In genomic region chr2:120555066-120555465, GRCh38 we compare ENCODE assay signal across 25 cellular contexts.
"Had no signal": no experiment of that assay in that cellular context is flagged by ENCODE, and none has a peak within 500 bp of the region (broad histone marks: within the 10 kb centered on the region; RNA-seq: fewer than 3 reads in every experiment).

No MANE protein-coding gene starts in this region.

- H3K36me3 Mint-ChIP-seq: activated naive CD4-positive, alpha-beta T cell treated with anti-CD3 and anti-CD28 coated beads, Interleukin-2, amount 10 ng/mL, durations not matched to agents 7 days and 5 days; activated naive CD8-positive, alpha-beta T cell; WTC11 had no signal

- H3K27ac ChIP-seq: body of pancreas, colonic mucosa, epithelial cell of prostate, VCaP had no signal

- H3K27ac Mint-ChIP-seq: activated CD4-positive, alpha-beta memory T cell treated with anti-CD3 and anti-CD28 coated beads, Interleukin-2, amount 10 ng/mL, durations not matched to agents 7 days and 5 days; activated CD4-positive, alpha-beta T cell treated with anti-CD3 and anti-CD28 coated beads, Interleukin-2, amount 10 ng/mL, durations not matched to agents 7 days and 5 days; activated naive CD4-positive, alpha-beta T cell treated with anti-CD3 and anti-CD28 coated beads, Interleukin-2, amount 10 ng/mL, durations not matched to agents 7 days and 5 days; activated naive CD8-positive, alpha-beta T cell; activated T-cell treated with anti-CD3 and anti-CD28 coated beads, Interleukin-2, amount 50 U/mL, for 24 hours; activated T-cell treated with anti-CD3 and anti-CD28 coated beads, Interleukin-2, amount 50 U/mL, for 72 hours; WTC11 had no signal

- ATAC-seq: activated T-cell treated with anti-CD3 and anti-CD28 coated beads, Interleukin-2, amount 50 U/mL, for 72 hours; body of pancreas; WTC11 had no signal

- H3K9me3 ChIP-seq: body of pancreas, colonic mucosa had no signal

- H3K36me3 ChIP-seq: colonic mucosa had no signal

- DNase-seq: activated CD4-positive, alpha-beta memory T cell treated with anti-CD3 and anti-CD28 coated beads, Interleukin-2, amount 10 ng/mL, durations not matched to agents 7 days and 5 days; activated CD4-positive, alpha-beta T cell treated with anti-CD3 and anti-CD28 coated beads for 1 hour; activated CD4-positive, alpha-beta T cell treated with anti-CD3 and anti-CD28 coated beads for 4 hours; activated CD4-positive, alpha-beta T cell treated with anti-CD3 and anti-CD28 coated beads, Interleukin-2, amount 10 ng/mL, durations not matched to agents 7 days and 5 days; activated CD4-positive, alpha-beta T cell treated with anti-CD3 and anti-CD28 coated beads, Interleukin-2, amount 50 U/mL, for 4 hours; activated CD8-positive, alpha-beta memory T cell treated with anti-CD3 and anti-CD28 coated beads, Interleukin-2, amount 50 U/mL, for 48 hours; activated gamma-delta T cell; activated naive CD4-positive, alpha-beta T cell; activated naive CD4-positive, alpha-beta T cell treated with anti-CD3 and anti-CD28 coated beads, Interleukin-2, amount 10 ng/mL, durations not matched to agents 7 days and 5 days; activated T-cell treated with anti-CD3 and anti-CD28 coated beads for 4 hours; activated T-cell treated with anti-CD3 and anti-CD28 coated beads, Interleukin-2, amount 50 U/mL, for 24 hours; activated T-cell treated with anti-CD3 and anti-CD28 coated beads, Interleukin-2, amount 50 U/mL, for 72 hours; amniotic stem cell; aorta; body of pancreas; caudate nucleus; colonic mucosa; effector CD8-positive, alpha-beta T cell; foreskin fibroblast; head of caudate nucleus; T-helper 2 cell had no signal

- H3K4me3 Mint-ChIP-seq: activated CD4-positive, alpha-beta memory T cell treated with anti-CD3 and anti-CD28 coated beads, Interleukin-2, amount 10 ng/mL, durations not matched to agents 7 days and 5 days; activated CD4-positive, alpha-beta T cell treated with anti-CD3 and anti-CD28 coated beads, Interleukin-2, amount 10 ng/mL, durations not matched to agents 7 days and 5 days; activated naive CD4-positive, alpha-beta T cell treated with anti-CD3 and anti-CD28 coated beads, Interleukin-2, amount 10 ng/mL, durations not matched to agents 7 days and 5 days; activated naive CD8-positive, alpha-beta T cell; activated T-cell treated with anti-CD3 and anti-CD28 coated beads, Interleukin-2, amount 50 U/mL, for 24 hours; activated T-cell treated with anti-CD3 and anti-CD28 coated beads, Interleukin-2, amount 50 U/mL, for 72 hours; WTC11 had no signal

- H3K9me3 Mint-ChIP-seq: activated CD4-positive, alpha-beta memory T cell treated with anti-CD3 and anti-CD28 coated beads, Interleukin-2, amount 10 ng/mL, durations not matched to agents 7 days and 5 days; activated CD4-positive, alpha-beta T cell treated with anti-CD3 and anti-CD28 coated beads, Interleukin-2, amount 10 ng/mL, durations not matched to agents 7 days and 5 days; activated naive CD4-positive, alpha-beta T cell treated with anti-CD3 and anti-CD28 coated beads, Interleukin-2, amount 10 ng/mL, durations not matched to agents 7 days and 5 days; activated T-cell treated with anti-CD3 and anti-CD28 coated beads, Interleukin-2, amount 50 U/mL, for 24 hours; activated T-cell treated with anti-CD3 and anti-CD28 coated beads, Interleukin-2, amount 50 U/mL, for 72 hours; WTC11 had no signal

- H3K27me3 ChIP-seq: body of pancreas, colonic mucosa had no signal

- H3K4me1 Mint-ChIP-seq: activated CD4-positive, alpha-beta memory T cell treated with anti-CD3 and anti-CD28 coated beads, Interleukin-2, amount 10 ng/mL, durations not matched to agents 7 days and 5 days; activated naive CD4-positive, alpha-beta T cell treated with anti-CD3 and anti-CD28 coated beads, Interleukin-2, amount 10 ng/mL, durations not matched to agents 7 days and 5 days had no signal

- H3K4me3 ChIP-seq: body of pancreas, colonic mucosa had no signal
